ENCODE assay signal across 2 cellular contexts in the genomic region with DNA sequence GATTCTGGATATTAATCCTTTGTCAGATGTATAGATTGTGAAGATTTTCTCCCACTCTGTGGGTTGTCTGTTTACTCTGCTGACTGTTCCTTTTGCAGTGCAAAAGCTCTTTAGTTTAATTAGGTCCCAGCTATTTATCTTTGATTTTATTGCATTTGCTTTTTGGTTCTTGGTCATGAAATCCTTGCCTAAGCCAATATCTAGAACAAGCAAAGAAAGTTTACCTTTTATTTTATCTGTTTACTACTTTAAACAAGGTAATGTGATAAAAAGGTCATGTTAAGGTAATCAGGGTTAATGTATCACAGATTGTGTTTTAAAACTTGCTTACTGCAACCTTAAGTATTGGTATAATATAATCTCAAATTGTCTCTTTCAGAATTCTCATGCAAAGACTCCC. TPM values are rescaled to one million over a fixed set of nuclear protein-coding genes. Genes with fewer than 3 reads are reported as not detected.
"Had no signal": no experiment of that assay in that cellular context is flagged by ENCODE, and none has a peak within 500 bp of the region (broad histone marks: within the 10 kb centered on the region; RNA-seq: fewer than 3 reads in every experiment).

No MANE protein-coding gene starts in this region.

RNA-seq across cellular contexts. Expression of a gene that starts 0.7 kb away (rescaled TPM):
- total RNA-seq: ascending aorta had no signal

RNA-seq across cellular contexts. Expression of a gene that starts 24.1 kb away (rescaled TPM):
- total RNA-seq: cardiac muscle cell had no signal
